In the genomic region with DNA sequence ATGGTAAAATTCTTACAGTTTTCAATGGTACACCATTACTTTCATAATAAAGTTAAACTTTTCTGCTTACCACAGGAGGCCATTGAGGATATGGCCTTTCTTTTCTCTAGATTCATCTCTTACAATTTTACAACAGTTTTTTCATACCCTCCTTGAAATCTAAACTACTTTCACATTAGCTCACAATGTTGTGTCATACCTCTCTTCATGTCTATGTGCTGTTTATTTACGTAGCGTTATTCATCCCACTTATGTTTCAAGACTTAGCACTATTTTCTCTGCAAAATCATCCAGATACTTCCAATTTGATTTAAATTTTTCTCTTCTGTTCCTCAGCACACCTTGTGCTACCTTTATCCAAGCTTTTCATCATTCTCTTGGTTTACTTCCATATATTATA, we compare ENCODE assay signal across 10 cellular contexts.
"Had no signal": no experiment of that assay in that cellular context is flagged by ENCODE, and none has a peak within 500 bp of the region (broad histone marks: within the 10 kb centered on the region; RNA-seq: fewer than 3 reads in every experiment).

No MANE protein-coding gene starts in this region.

- H3K4me3 ChIP-seq: dorsolateral prefrontal cortex, lower lobe of right lung had no signal

- H3K27me3 ChIP-seq: dorsolateral prefrontal cortex had no signal

- H3K36me3 ChIP-seq: lower lobe of right lung had no signal

- H3K9me3 ChIP-seq: lower lobe of right lung had no signal

- H3K27ac ChIP-seq: lower lobe of right lung had no signal

- ATAC-seq: activated naive CD8-positive, alpha-beta T cell treated with anti-CD3 and anti-CD28 coated beads, Interleukin-2, amount 50 U/mL, for 24 hours; lower lobe of right lung; naive thymus-derived CD4-positive, alpha-beta T cell; sciatic nerve; WTC11 had no signal

- DNase-seq: activated CD4-positive, alpha-beta T cell treated with anti-CD3 and anti-CD28 coated beads for 48 hours; activated CD8-positive, alpha-beta memory T cell treated with anti-CD3 and anti-CD28 coated beads for 24 hours; activated naive CD4-positive, alpha-beta T cell treated with Interleukin-2 at 50 U/mL for 16 hours; activated naive CD8-positive, alpha-beta T cell treated with anti-CD3 and anti-CD28 coated beads, Interleukin-2, amount 50 U/mL, for 24 hours; dorsolateral prefrontal cortex; lower lobe of right lung; naive thymus-derived CD4-positive, alpha-beta T cell; stimulated activated CD4-positive, alpha-beta T cell treated with anti-CD3 and anti-CD28 coated beads, Interleukin-4, amount 100 ng/mL, for 1 hour had no signal

- H3K4me1 ChIP-seq: lower lobe of right lung had no signal
